ENCODE assay signal across 8 cellular contexts in genomic region chr19:43784251-43784980, GRCh38. TPM values are rescaled to one million over a fixed set of nuclear protein-coding genes. Genes with fewer than 3 reads are reported as not detected.
DNase-seq lines count a peak whose midpoint lies in the region; ATAC-seq and TF ChIP-seq lines count a peak whose summit lies in the region.

No MANE protein-coding gene starts in this region.

- no peak overlapping the region for H3K27ac ChIP-seq in Karpas-422 (ENCODE audit: low read length)
- H3K27ac ChIP-seq in spleen, result peak overlapping the region; percentile 29 to 86 (median 72)

- H2AFZ ChIP-seq in Karpas-422 (ENCODE audit: low read length), result peak overlapping the region; percentile 69; the same call in 1 of the 2 replicates

- peaks cover 0 to 2% (median 0%) of the 10 kb centered on the region in 7 donors for H3K9me3 Mint-ChIP-seq in CD14-positive monocyte

- H3K9me2 ChIP-seq in Karpas-422 (replicated peaks; ENCODE audit: insufficient read depth, low read length), result no peaks in the 10 kb centered on the region

- ATAC-seq in HG03095 (IDR thresholded peaks at IDR 0.05; ENCODE audit: unreplicated experiment), result no peak
- ATAC-seq in GM21786 (IDR thresholded peaks at IDR 0.05; ENCODE audit: unreplicated experiment), result no peak

- H3K36me3 Mint-ChIP-seq in CD14-positive monocyte, result no peaks in the 10 kb centered on the region

- DNase-seq in CD14-positive monocyte (ENCODE audit: low spot score), result peak; percentile 89
- no peak for DNase-seq in Karpas-422
- peak; percentile 61 to 66 for DNase-seq in activated CD4-positive, alpha-beta T cell treated with anti-CD3 and anti-CD28 coated beads, Interleukin-2, amount 50 U/mL, for 4 hours
- DNase-seq in epithelial cell of esophagus (ENCODE audit: low read depth), result peak; percentile 88
- no peak for DNase-seq in spleen
- DNase-seq in lower leg skin (ENCODE audit: low spot score in 2 of 2), result no peak

- H3K9me3 ChIP-seq in Karpas-422 (ENCODE audit: low read length) (no peaks in the 10 kb centered on the region), spleen (no peaks in the 10 kb centered on the region)

- TF ChIP-seq CTCF in CD14-positive monocyte (IDR thresholded peaks at IDR 0.05) (no peak), epithelial cell of esophagus (IDR thresholded peaks at IDR 0.05; ENCODE audit: insufficient read depth, low read depth, low read length, missing control alignments) (no peak), spleen (IDR thresholded peaks at IDR 0.05 in 8 of 11, conservative IDR thresholded peaks at IDR 0.05 in 3 of 11) (no peak), lower leg skin (IDR thresholded peaks at IDR 0.05) (no peak)

- H3K4me3 Mint-ChIP-seq in CD14-positive monocyte, result peak overlapping the region; percentile 27 to 82

- H3K4me3 ChIP-seq in Karpas-422 (ENCODE audit: low read length) (no peak overlapping the region), epithelial cell of esophagus (ENCODE audit: low read length) (no peak overlapping the region), spleen (no peak overlapping the region), lower leg skin (ENCODE audit: low read depth, poor library complexity, severe bottlenecking) (no peak overlapping the region)

- TF ChIP-seq POLR2A in spleen (IDR thresholded peaks at IDR 0.05) (no peak), lower leg skin (IDR thresholded peaks at IDR 0.05) (no peak)

- no peaks in the 10 kb centered on the region for H4K20me1 ChIP-seq in Karpas-422 (ENCODE audit: insufficient read depth, low read depth, low read length)

- peak overlapping the region; percentile 30 to 95 (median 77) for H3K27ac Mint-ChIP-seq in CD14-positive monocyte

- no peak overlapping the region for H3K9ac ChIP-seq in Karpas-422 (ENCODE audit: low read length)

- peaks cover 51% of the 10 kb centered on the region for H3K4me1 Mint-ChIP-seq in CD14-positive monocyte

- H3K27me3 Mint-ChIP-seq in CD14-positive monocyte (ENCODE audit: low read depth in 3 of 3), result peaks cover 0 to 3% (median 0%) of the 10 kb centered on the region in 3 donors

- 51 to 60% (median 56%) methylated on average over 4 of the region's 4 CpGs for WGBS in spleen, 5 donors
- 26% methylated on average over 4 of the region's 4 CpGs for WGBS in lower leg skin, 2 donors

- H3K36me3 ChIP-seq in Karpas-422 (ENCODE audit: insufficient read depth, low read length) (no peaks in the 10 kb centered on the region), spleen (no peaks in the 10 kb centered on the region)

- no peaks in the 10 kb centered on the region for H3K27me3 ChIP-seq in Karpas-422 (ENCODE audit: low read length)
- H3K27me3 ChIP-seq in spleen (replicated peaks in 1 of 7), result peaks cover 0 to 13% (median 0%) of the 10 kb centered on the region in 7 donors

- H3K4me1 ChIP-seq in Karpas-422 (ENCODE audit: low read length) (peaks cover 8% of the 10 kb centered on the region; the same call in 1 of the 2 replicates), spleen (peaks cover 3 to 59% (median 36%) of the 10 kb centered on the region in 6 donors)

- H3K4me2 ChIP-seq in Karpas-422 (ENCODE audit: low read depth, low read length, poor library complexity, severe bottlenecking), result no peak overlapping the region

- intact Hi-C loops in CD14-positive monocyte (cut with micrococcal nuclease) (loop anchor here (2.0 to 10.0 kb wide), 4 partner anchors 16 to 120 kb away; no protein-coding TSS in a partner anchor), spleen (cut with DNase I; ENCODE audit: low total_unique reads) (no loop called here), lower leg skin (cut with DNase I; ENCODE audit: low total_unique reads) (loop anchor here (5.0 kb wide), 1 partner anchor 37 kb away; no protein-coding TSS in a partner anchor)

- H3K79me2 ChIP-seq in Karpas-422 (ENCODE audit: low read length), result no peaks in the 10 kb centered on the region

RNA-seq across cellular contexts. Expression of gene KCNN4, which starts 3.6 kb away (rescaled TPM):
- polyA plus RNA-seq in CD14-positive monocyte (10 to 100 TPM; 12.9 to 17.1 TPM), spleen (10 to 100 TPM; 25.3 to 77.6 (median 56.1) TPM)
- 0.32 TPM in 1 of 2 replicates, not detected in the other for total RNA-seq in Karpas-422 (2014; rRNA removed; shearing (Covaris generic); ENCODE audit: low replicate concordance)
- total RNA-seq in spleen (10 to 100 TPM; 14.3 to 24.2 (median 21.3) TPM), lower leg skin (10 to 100 TPM; 19.9 to 69.5 (median 49.2) TPM)

RNA-seq across cellular contexts. Expression of gene LYPD5, which starts 17.8 kb away (rescaled TPM):
- polyA plus RNA-seq in CD14-positive monocyte, result under 1 TPM; 0.24 to 0.39 TPM
- not detected in 2 replicates for total RNA-seq in Karpas-422 (2014; rRNA removed; shearing (Covaris generic); ENCODE audit: low replicate concordance)
- 10 to 100 TPM in 2 of 7 donors, 1 to 10 TPM in 5; 4.2 to 48.1 (median 7.4) TPM for total RNA-seq in spleen
- polyA plus RNA-seq in spleen, result 1 to 10 TPM; 2.1 to 6.6 (median 2.2) TPM
- total RNA-seq in lower leg skin, result 100 to 1,000 TPM in 2 of 4 donors, 10 to 100 TPM in 2; 93.8 to 231 (median 117) TPM

RNA-seq across cellular contexts. Expression of gene SMG9, which starts 29.7 kb away (rescaled TPM):
- 1 to 10 TPM; 1.3 to 2.4 TPM for polyA plus RNA-seq in CD14-positive monocyte
- 11.0 and 27.8 TPM in 2 replicates for total RNA-seq in Karpas-422 (2014; rRNA removed; shearing (Covaris generic); ENCODE audit: low replicate concordance)
- 10 to 100 TPM; 30.9 to 65.9 (median 54.6) TPM for total RNA-seq in spleen
- 10 to 100 TPM; 34.0 to 44.8 (median 44.3) TPM for polyA plus RNA-seq in spleen
- total RNA-seq in lower leg skin, result 10 to 100 TPM; 18.0 to 27.6 (median 23.5) TPM

RNA-seq across cellular contexts. Expression of gene ZNF283, which starts 42.7 kb away (rescaled TPM):
- polyA plus RNA-seq in CD14-positive monocyte (1 to 10 TPM in 1 of 2 donors, under 1 TPM in 1; 0.80 to 2.5 TPM), spleen (1 to 10 TPM; 1.1 to 3.0 (median 1.1) TPM)
- 14.4 and 18.5 TPM in 2 replicates for total RNA-seq in Karpas-422 (2014; rRNA removed; shearing (Covaris generic); ENCODE audit: low replicate concordance)
- total RNA-seq in spleen (10 to 100 TPM in 6 of 7 donors, 1 to 10 TPM in 1; 6.0 to 15.6 (median 11.9) TPM), lower leg skin (1 to 10 TPM; 4.3 to 9.6 (median 6.3) TPM)

Comparison
In these comparisons a context has a peak if more than half of its experiments do, and no peak if none do; other contexts are left out.
1. DNase-seq: peak in CD14-positive monocyte (single experiment), activated CD4-positive, alpha-beta T cell treated with anti-CD3 and anti-CD28 coated beads, Interleukin-2, amount 50 U/mL, for 4 hours (2 of 2) and epithelial cell of esophagus (single experiment); none in Karpas-422 (single experiment), spleen (single experiment) and lower leg skin (0 of 2).
2. RNA of gene KCNN4, which starts 3.6 kb away (total RNA-seq): 19.9 to 69.5 TPM in lower leg skin and 14.3 to 24.2 TPM in spleen; 0.32 TPM in Karpas-422; every median in the first group is over 10 times any median in the second.